ENCODE assay signal across 9 cellular contexts in the genomic region with DNA sequence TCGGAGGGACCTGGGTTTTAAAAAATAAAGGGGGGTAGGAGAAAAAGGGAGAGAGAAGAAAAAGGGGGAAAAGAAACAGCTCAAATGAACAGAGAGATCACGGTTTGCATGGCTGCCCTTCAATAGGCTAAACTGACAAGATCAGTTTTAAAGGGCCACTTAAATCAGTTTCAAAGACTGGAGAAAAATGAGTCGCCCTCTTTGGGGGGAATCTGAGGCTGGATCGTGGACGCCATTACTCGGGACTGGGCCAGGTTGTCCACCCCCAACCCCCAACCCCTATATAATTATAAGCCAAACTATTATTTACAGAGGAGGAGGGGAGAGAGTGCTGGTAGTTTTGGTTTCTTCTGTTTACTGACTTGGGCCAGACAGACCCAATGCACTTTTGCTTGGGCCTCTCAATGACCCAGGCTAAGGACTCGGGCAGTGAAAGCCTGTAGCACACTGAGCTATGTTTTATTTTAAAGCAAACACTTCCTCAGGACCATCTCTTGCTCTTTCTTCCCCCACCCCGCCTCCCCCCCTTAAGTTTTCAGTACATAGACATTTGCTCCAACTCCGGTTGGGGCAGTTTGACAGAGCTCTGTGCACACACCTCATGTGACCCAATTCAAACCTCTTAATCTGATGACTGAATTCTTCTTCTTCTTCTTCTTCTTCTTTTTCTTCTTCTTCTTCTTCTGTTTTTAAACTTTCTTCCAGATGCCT. TPM values are rescaled to one million over a fixed set of nuclear protein-coding genes. Genes with fewer than 3 reads are reported as not detected.
DNase-seq lines count a peak whose midpoint lies in the region; ATAC-seq and TF ChIP-seq lines count a peak whose summit lies in the region.
"Had no signal": no experiment of that assay in that cellular context is flagged by ENCODE, and none has a peak within 500 bp of the region (broad histone marks: within the 10 kb centered on the region; RNA-seq: fewer than 3 reads in every experiment).

No MANE protein-coding gene starts in this region.

- no peak overlapping the region for H2AK5ac ChIP-seq in mesendoderm (ENCODE audit: low read length)

- no peaks in the 10 kb centered on the region for H3K79me2 ChIP-seq in mesendoderm (ENCODE audit: control insufficient read depth, insufficient read depth, low read length)

- no peak overlapping the region for H4K5ac ChIP-seq in mesendoderm (ENCODE audit: low read length)

- H3K4ac ChIP-seq in mesendoderm (ENCODE audit: low read depth, low read length), result no peak overlapping the region

- in situ Hi-C loops in KBM-7 (cut with MboI; ENCODE audit: low pct_unique_long_range_greater_than_20kb, low sequenced_read_pairs), result loop anchor here (25.0 kb wide), 1 partner anchor 1074 kb away; no protein-coding TSS in a partner anchor

- H3K4me1 Mint-ChIP-seq in activated CD4-positive, alpha-beta T cell treated with anti-CD3 and anti-CD28 coated beads, Interleukin-2, amount 10 ng/mL, durations not matched to agents 24 days and 14 days, result peaks cover 2% of the 10 kb centered on the region
- peaks cover 55% of the 10 kb centered on the region for H3K4me1 Mint-ChIP-seq in chondrocyte (ENCODE audit: low read depth)

- H3K4me2 ChIP-seq in mesendoderm (ENCODE audit: low read length), result no peak overlapping the region

- no peak overlapping the region for H4K8ac ChIP-seq in mesendoderm (ENCODE audit: low read depth, low read length)

- H3K4me3 Mint-ChIP-seq in activated CD4-positive, alpha-beta T cell treated with anti-CD3 and anti-CD28 coated beads, Interleukin-2, amount 10 ng/mL, durations not matched to agents 24 days and 14 days, result no peak overlapping the region
- H3K4me3 Mint-ChIP-seq in chondrocyte (ENCODE audit: unreplicated experiment), result peak overlapping the region; percentile 92

- H3K36me3 Mint-ChIP-seq in activated CD4-positive, alpha-beta T cell treated with anti-CD3 and anti-CD28 coated beads, Interleukin-2, amount 10 ng/mL, durations not matched to agents 24 days and 14 days (ENCODE audit: low read depth), result peaks cover 8% of the 10 kb centered on the region
- H3K36me3 Mint-ChIP-seq in chondrocyte (ENCODE audit: low read depth), result peaks cover 80% of the 10 kb centered on the region
- H3K36me3 Mint-ChIP-seq: CD4-positive, CD25-positive, alpha-beta regulatory T cell had no signal

- H3K27ac Mint-ChIP-seq in activated CD4-positive, alpha-beta T cell treated with anti-CD3 and anti-CD28 coated beads, Interleukin-2, amount 10 ng/mL, durations not matched to agents 24 days and 14 days, result peak overlapping the region; percentile 39
- peak overlapping the region; percentile 100 for H3K27ac Mint-ChIP-seq in chondrocyte (ENCODE audit: unreplicated experiment)
- H3K27ac Mint-ChIP-seq: CD4-positive, CD25-positive, alpha-beta regulatory T cell had no signal

- H3K27me3 ChIP-seq in mesendoderm (ENCODE audit: insufficient read depth, low read length, poor library complexity) (peaks cover 58% of the 10 kb centered on the region), upper lobe of right lung (peaks cover 15% of the 10 kb centered on the region)

- peaks cover 81% of the 10 kb centered on the region for H3K27me3 Mint-ChIP-seq in activated CD4-positive, alpha-beta T cell treated with anti-CD3 and anti-CD28 coated beads, Interleukin-2, amount 10 ng/mL, durations not matched to agents 24 days and 14 days
- no peaks in the 10 kb centered on the region for H3K27me3 Mint-ChIP-seq in chondrocyte (ENCODE audit: low read depth)

- H2BK120ac ChIP-seq in mesendoderm (ENCODE audit: low read depth, low read length), result no peak overlapping the region

- no CpG with 5 or more reads among the region's 9 CpGs for WGBS in mesendoderm (ENCODE audit: extremely low coverage, insufficient coverage, low lambda C conversion rate)

- no peak overlapping the region for H3K56ac ChIP-seq in mesendoderm (ENCODE audit: low read length)

- no peak overlapping the region for H3K9ac ChIP-seq in mesendoderm (ENCODE audit: low read length)

- H3K79me1 ChIP-seq in mesendoderm (ENCODE audit: low read length), result no peaks in the 10 kb centered on the region

- H3K27ac ChIP-seq in mesendoderm (ENCODE audit: low read depth, low read length) (no peak overlapping the region), upper lobe of right lung (peak overlapping the region; percentile 83)

- H3K23ac ChIP-seq in mesendoderm (ENCODE audit: low read length), result no peak overlapping the region

- no peaks in the 10 kb centered on the region for H3K9me3 ChIP-seq in upper lobe of right lung

- no peak for DNase-seq in activated CD4-positive, alpha-beta T cell treated with anti-CD3 and anti-CD28 coated beads, Interleukin-2, amount 10 ng/mL, durations not matched to agents 24 days and 14 days
- DNase-seq in activated CD4-positive, alpha-beta T cell treated with anti-CD3 and anti-CD28 coated beads, Interleukin-2, amount 50 U/mL, for 1 hour, result no peak
- DNase-seq in chondrocyte (ENCODE audit: low spot score), result no peak
- DNase-seq in mesendoderm, result peak; percentile 13
- DNase-seq in upper lobe of right lung, result no peak
- no peak for DNase-seq in KBM-7
- DNase-seq: CD4-positive, CD25-positive, alpha-beta regulatory T cell had no signal

- TF ChIP-seq CTCF in chondrocyte (IDR thresholded peaks at IDR 0.05), result no peak
- TF ChIP-seq CTCF in upper lobe of right lung (IDR thresholded peaks at IDR 0.05), result no peak

- no peaks in the 10 kb centered on the region for H3K36me3 ChIP-seq in mesendoderm (ENCODE audit: control insufficient read depth, insufficient read depth, low read length)
- peaks cover 21% of the 10 kb centered on the region for H3K36me3 ChIP-seq in upper lobe of right lung

- intact Hi-C loops in activated CD4-positive, alpha-beta T cell treated with anti-CD3 and anti-CD28 coated beads, Interleukin-2, amount 10 ng/mL, durations not matched to agents 24 days and 14 days (cut with micrococcal nuclease), result no loop called here
- intact Hi-C loops in upper lobe of right lung (cut with DNase I), result no loop called here

- H3K4me3 ChIP-seq in mesendoderm (ENCODE audit: low read length) (no peak overlapping the region), upper lobe of right lung (peak overlapping the region; percentile 56)

- no peak overlapping the region for H2BK15ac ChIP-seq in mesendoderm (replicated peaks; ENCODE audit: low read depth)

- H2BK5ac ChIP-seq in mesendoderm (ENCODE audit: low read length), result no peak overlapping the region

- no peak overlapping the region for H3K18ac ChIP-seq in mesendoderm (ENCODE audit: low read length)

- ATAC-seq in upper lobe of right lung, result peak; percentile 5
- ATAC-seq in GM21723 (IDR thresholded peaks at IDR 0.05; ENCODE audit: unreplicated experiment), result no peak
- ATAC-seq in GM18870 (IDR thresholded peaks at IDR 0.05; ENCODE audit: unreplicated experiment), result no peak

- H3K4me1 ChIP-seq in mesendoderm (ENCODE audit: control insufficient read depth, low read depth, low read length) (no peaks in the 10 kb centered on the region), upper lobe of right lung (no peaks in the 10 kb centered on the region)

- H3K9me3 Mint-ChIP-seq in activated CD4-positive, alpha-beta T cell treated with anti-CD3 and anti-CD28 coated beads, Interleukin-2, amount 10 ng/mL, durations not matched to agents 24 days and 14 days, result peaks cover 14% of the 10 kb centered on the region
- no peaks in the 10 kb centered on the region for H3K9me3 Mint-ChIP-seq in chondrocyte (ENCODE audit: low read depth)

RNA-seq across cellular contexts. Expression of gene NR2F2, which starts 6.3 kb away (rescaled TPM):
- not detected in 2 replicates for total RNA-seq in activated CD4-positive, alpha-beta T cell treated with anti-CD3 and anti-CD28 coated beads, Interleukin-2, amount 10 ng/mL, durations not matched to agents 24 days and 14 days
- total RNA-seq in chondrocyte (151 to 169 TPM (median 167 TPM) in 3 replicates), upper lobe of right lung (88.1 TPM)
- polyA plus RNA-seq in mesendoderm (2013, experiment 1 of 2), result 0.03 TPM
- 0.04 TPM for polyA plus RNA-seq in mesendoderm (2013, experiment 2 of 2)
- total RNA-seq: CD4-positive, CD25-positive, alpha-beta regulatory T cell had no signal
- polyA plus RNA-seq: CD4-positive, CD25-positive, alpha-beta regulatory T cell had no signal

Comparison
In these comparisons a context has a peak if more than half of its experiments do, and no peak if none do; other contexts are left out.
1. RNA of gene NR2F2, which starts 6.3 kb away (total RNA-seq): 151 to 169 TPM in chondrocyte and 88.1 TPM in upper lobe of right lung (single experiment); not detected in activated CD4-positive, alpha-beta T cell treated with anti-CD3 and anti-CD28 coated beads, Interleukin-2, amount 10 ng/mL, durations not matched to agents 24 days and 14 days; every median in the first group is over 10 times any median in the second.